Comparison of ENCODE assay signal across 13 cellular contexts in the genomic region with DNA sequence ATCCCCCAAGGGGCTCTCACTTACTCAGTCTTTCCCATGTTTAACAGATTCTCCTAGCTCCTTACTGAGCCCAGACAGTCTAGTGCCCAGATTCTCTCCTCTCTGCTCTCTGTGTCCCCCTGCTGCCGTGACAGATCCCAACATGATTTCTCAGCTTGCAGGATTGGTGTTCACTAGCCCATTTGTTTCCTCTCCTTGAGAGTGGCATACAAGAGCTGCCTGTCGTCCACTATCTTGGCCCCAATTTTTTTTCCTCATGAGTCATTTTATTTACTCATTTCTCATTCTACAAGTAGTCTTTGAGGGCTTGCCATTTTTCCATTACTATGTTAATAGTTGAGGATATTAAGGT.
DNase-seq lines count a peak whose midpoint lies in the region; ATAC-seq, FAIRE-seq and TF ChIP-seq lines count a peak whose summit lies in the region.
"Had no signal": no experiment of that assay in that cellular context is flagged by ENCODE, and none has a peak within 500 bp of the region (broad histone marks: within the 10 kb centered on the region; RNA-seq: fewer than 3 reads in every experiment).

No MANE protein-coding gene starts in this region.

- H3K27ac Mint-ChIP-seq in T-cell: no peak overlapping the region

- H3K27me3 ChIP-seq in Karpas-422 (ENCODE audit: low read length) (peaks cover 3% of the 10 kb centered on the region; the same call in 1 of the 2 replicates), keratinocyte (ENCODE audit: control insufficient read depth, extremely low read depth, insufficient read depth, low read length) (no peaks in the 10 kb centered on the region)
- H3K27me3 ChIP-seq: stomach had no signal

- no peak for ATAC-seq in HG02852 (IDR thresholded peaks at IDR 0.05; ENCODE audit: unreplicated experiment)
- ATAC-seq in T-cell (replicated peaks in 1 of 4): no peak
- ATAC-seq: right cardiac atrium had no signal

- H2AFZ ChIP-seq in Karpas-422 (ENCODE audit: low read length) (no peak overlapping the region), keratinocyte (ENCODE audit: control insufficient read depth, low read length) (no peak overlapping the region), OCI-LY7 (ENCODE audit: low read length) (no peak overlapping the region)

- no peak for FAIRE-seq in keratinocyte (lab: Jason Lieb, UNC)

- H3K4me3 Mint-ChIP-seq in T-cell: no peak overlapping the region

- H3K36me3 Mint-ChIP-seq in T-cell: no peaks in the 10 kb centered on the region

- no TSS peak for BruUV-seq in OCI-LY7 (replicated peaks; lab: Mats Ljungman, UMichigan)

- peaks cover 7% of the 10 kb centered on the region for H3K4me1 ChIP-seq in Karpas-422 (ENCODE audit: low read length)
- H3K4me1 ChIP-seq in keratinocyte (ENCODE audit: control insufficient read depth, extremely low read depth, insufficient read depth, low read length): peaks cover 2% of the 10 kb centered on the region
- no peaks in the 10 kb centered on the region for H3K4me1 ChIP-seq in OCI-LY7 (ENCODE audit: insufficient read depth, low read length, poor library complexity, severe bottlenecking)
- H3K4me1 ChIP-seq: stomach had no signal

- no peaks in the 10 kb centered on the region for H3K4me1 Mint-ChIP-seq in T-cell

- CTCF ChIA-PET in OCI-LY7 (lab: Charles Lee; ENCODE audit: unreplicated experiment) (no interaction called here), T-cell (lab: Charles Lee) (no interaction called here)

- no peaks in the 10 kb centered on the region for H3K36me3 ChIP-seq in Karpas-422 (ENCODE audit: insufficient read depth, low read length)
- no peaks in the 10 kb centered on the region for H3K36me3 ChIP-seq in keratinocyte (ENCODE audit: control insufficient read depth in 2 of 2, extremely low read depth in 1 of 2, insufficient read depth in 2 of 2, low read length in 2 of 2)
- H3K36me3 ChIP-seq in OCI-LY7 (ENCODE audit: insufficient read depth, low read length): no peaks in the 10 kb centered on the region
- H3K36me3 ChIP-seq: stomach had no signal

- no peak for DNase-seq in AG09319 (ENCODE audit: extremely low read depth, low read depth)
- DNase-seq in Karpas-422: peak; percentile 52
- DNase-seq in cardiac fibroblast (ENCODE audit: low read depth in 2 of 2): peak; percentile 82 to 83
- no peak for DNase-seq in keratinocyte (ENCODE audit: low read depth, low spot score)
- no peak for DNase-seq in NK-92 treated with Interleukin-12 subunit alpha and Interleukin-12 subunit beta, amount 100 ng/mL, for 24 hours (lab: John Stamatoyannopoulos, UW)
- DNase-seq in OCI-LY7 (ENCODE audit: low spot score): no peak
- no peak for DNase-seq in T-cell
- DNase-seq: amniotic stem cell, right cardiac atrium, SHP77 treated with DMSO at 0.1 percent for 48 hours, stomach had no signal

- H3K27ac ChIP-seq in Karpas-422 (ENCODE audit: low read length): no peak overlapping the region
- H3K27ac ChIP-seq in keratinocyte (ENCODE audit: control insufficient read depth, insufficient read depth, low read length): no peak overlapping the region
- H3K27ac ChIP-seq in OCI-LY7 (ENCODE audit: low read depth, low read length, poor library complexity, severe bottlenecking): no peak overlapping the region
- H3K27ac ChIP-seq: stomach, VCaP had no signal

- no peaks in the 10 kb centered on the region for H4K20me1 ChIP-seq in Karpas-422 (ENCODE audit: insufficient read depth, low read depth, low read length)
- H4K20me1 ChIP-seq in keratinocyte (ENCODE audit: control insufficient read depth, extremely low read depth, insufficient read depth, low read length): no peaks in the 10 kb centered on the region
- H4K20me1 ChIP-seq in OCI-LY7 (ENCODE audit: insufficient read depth, low read length): no peaks in the 10 kb centered on the region

- H3K9me2 ChIP-seq in Karpas-422 (replicated peaks; ENCODE audit: insufficient read depth, low read length) (no peaks in the 10 kb centered on the region), OCI-LY7 (ENCODE audit: insufficient read depth, low read length) (no peaks in the 10 kb centered on the region)

- intact Hi-C loops in OCI-LY7 (cut with micrococcal nuclease; ENCODE audit: unreplicated experiment): no loop called here

- POLR2A ChIA-PET in OCI-LY7 (lab: Charles Lee) (no interaction called here), T-cell (lab: Charles Lee) (no interaction called here)

- TF ChIP-seq CTCF in AG09319 (IDR thresholded peaks at IDR 0.05; ENCODE audit: low read depth, low read length) (peak; percentile 19), cardiac fibroblast (IDR thresholded peaks at IDR 0.05; ENCODE audit: low read depth, low read length) (peak; percentile 37), keratinocyte (optimal IDR thresholded peaks at IDR 0.05 in 1 of 3, IDR thresholded peaks at IDR 0.05 in 1 of 3, conservative IDR thresholded peaks at IDR 0.05 in 1 of 3; ENCODE audit: extremely low read depth in 1 of 3, insufficient read depth in 2 of 3, low read length in 3 of 3) (peak in 2 of 3 experiments; percentile 10 to 40), OCI-LY7 (conservative IDR thresholded peaks at IDR 0.05; ENCODE audit: low read length) (no peak)

- no peaks in the 10 kb centered on the region for H3K9me1 ChIP-seq in keratinocyte (ENCODE audit: control insufficient read depth, extremely low read depth, insufficient read depth, low read length)

- peaks cover 34 to 50% (median 37%) of the 10 kb centered on the region in 3 donors for H3K9me3 Mint-ChIP-seq in T-cell

- H3K4me3 ChIP-seq in Karpas-422 (ENCODE audit: low read length) (no peak overlapping the region), cardiac fibroblast (replicated peaks in 1 of 2; ENCODE audit: low read depth in 2 of 2, low read length in 2 of 2) (no peak overlapping the region), keratinocyte (ENCODE audit: control insufficient read depth in 2 of 3, extremely low read depth in 1 of 3, insufficient read depth in 2 of 3, low read depth in 1 of 3, low read length in 3 of 3) (no peak overlapping the region), OCI-LY7 (ENCODE audit: low read depth, low read length, poor library complexity, severe bottlenecking) (no peak overlapping the region)
- H3K4me3 ChIP-seq: stomach had no signal

- H3K4me2 ChIP-seq in Karpas-422 (ENCODE audit: low read depth, low read length, poor library complexity, severe bottlenecking) (no peak overlapping the region), keratinocyte (ENCODE audit: control insufficient read depth, extremely low read depth, insufficient read depth, low read depth, low read length) (no peak overlapping the region), OCI-LY7 (ENCODE audit: low read length) (no peak overlapping the region)

- H3K79me2 ChIP-seq in Karpas-422 (ENCODE audit: low read length) (no peaks in the 10 kb centered on the region), keratinocyte (ENCODE audit: control insufficient read depth, insufficient read depth, low read length) (no peaks in the 10 kb centered on the region), OCI-LY7 (ENCODE audit: insufficient read depth, low read depth, low read length) (no peaks in the 10 kb centered on the region)

- dilution Hi-C loops in keratinocyte (cut with MboI; ENCODE audit: extremely low pct_ligation_motif_present, low sequenced_read_pairs): no loop called here

- H3K9me3 ChIP-seq in Karpas-422 (ENCODE audit: low read length) (no peaks in the 10 kb centered on the region), keratinocyte (ENCODE audit: control insufficient read depth, low read depth, low read length) (peaks cover 2% of the 10 kb centered on the region), OCI-LY7 (ENCODE audit: low read length) (no peaks in the 10 kb centered on the region)

- H3K27me3 Mint-ChIP-seq in T-cell: peaks cover 5 to 6% of the 10 kb centered on the region in 2 donors

- H3K9ac ChIP-seq in Karpas-422 (ENCODE audit: low read length): no peak overlapping the region
- H3K9ac ChIP-seq in keratinocyte (ENCODE audit: control insufficient read depth, extremely low read depth, insufficient read depth, low read length): no peak overlapping the region

Comparison
In these comparisons a context has a peak if more than half of its experiments do, and no peak if none do; other contexts are left out.
1. DNase-seq: peak in Karpas-422 (single experiment) and cardiac fibroblast (2 of 2); none in AG09319 (single experiment), keratinocyte (single experiment), NK-92 treated with Interleukin-12 subunit alpha and Interleukin-12 subunit beta, amount 100 ng/mL, for 24 hours (single experiment), OCI-LY7 (single experiment) and T-cell (0 of 34).